Comparison of ENCODE assay signal across 11 cellular contexts in the genomic region with DNA sequence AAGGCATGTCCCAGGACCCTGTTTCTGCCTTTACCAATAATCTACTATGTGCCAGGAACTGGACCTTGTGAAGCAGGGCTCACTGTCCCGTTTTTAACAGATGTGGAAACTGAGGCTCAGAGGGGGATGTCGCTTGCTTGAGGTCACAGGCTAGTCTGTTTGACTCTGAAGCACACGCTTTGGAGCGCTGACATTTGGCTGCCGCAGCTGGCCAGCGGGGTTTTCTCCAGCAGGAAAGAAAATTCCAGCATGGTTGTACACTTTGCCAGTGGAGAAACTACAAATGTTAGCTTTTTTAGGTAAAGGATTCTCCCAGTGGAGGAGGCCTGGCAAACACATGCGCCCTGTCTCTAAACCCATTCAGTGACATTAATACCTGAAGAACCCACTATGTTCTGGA. TPM values are rescaled to one million over a fixed set of nuclear protein-coding genes. Genes with fewer than 3 reads are reported as not detected.
DNase-seq lines count a peak whose midpoint lies in the region; ATAC-seq and TF ChIP-seq lines count a peak whose summit lies in the region.
"Had no signal": no experiment of that assay in that cellular context is flagged by ENCODE, and none has a peak within 500 bp of the region (broad histone marks: within the 10 kb centered on the region; RNA-seq: fewer than 3 reads in every experiment).

No MANE protein-coding gene starts in this region.

- no peak overlapping the region for H2AFZ ChIP-seq in PC-9

- no peak for DNase-seq in ascending aorta (ENCODE audit: low spot score in 2 of 2)
- no peak for DNase-seq in right atrium auricular region (ENCODE audit: low spot score)
- DNase-seq in ovary = peak in 4 of 5 donors; percentile 46 to 64 (median 51)
- no peak for DNase-seq in transverse colon
- DNase-seq in PC-9 = no peak
- DNase-seq in NCI-H82 treated with DMSO at 0.1 percent for 48 hours (lab: John Stamatoyannopoulos, UW; ENCODE audit: unreplicated experiment) = no peak
- no peak for DNase-seq in DMS153 (lab: John Stamatoyannopoulos, UW)
- DNase-seq: DMS79 had no signal

- H3K4me3 ChIP-seq in ascending aorta (peak overlapping the region in 1 of 2 donors; percentile 20), right atrium auricular region (no peak overlapping the region), ovary (no peak overlapping the region), transverse colon (no peak overlapping the region), PC-9 (no peak overlapping the region)
- H3K4me3 ChIP-seq: BLaER1 treated with 17β-estradiol and CSF1 and Interleukin-3, amounts not matched to agents 10 nM and 100 nM had no signal

- intact Hi-C loops in ascending aorta (cut with DNase I) (no loop called here), ovary (cut with DNase I) (loop anchor here in 2 of 4 donors (10.0 kb wide), 1 partner anchor 51 kb away; a partner anchor contains a TSS), transverse colon (cut with DNase I; ENCODE audit: low total_unique reads) (no loop called here), PC-9 (cut with micrococcal nuclease; ENCODE audit: unreplicated experiment) (no loop called here)

- BruUV-seq in PC-9 (replicated peaks; lab: Mats Ljungman, UMichigan) = no TSS peak

- H3K9me3 ChIP-seq in ascending aorta (no peaks in the 10 kb centered on the region), right atrium auricular region (no peaks in the 10 kb centered on the region), ovary (no peaks in the 10 kb centered on the region), transverse colon (no peaks in the 10 kb centered on the region), PC-9 (ENCODE audit: insufficient read depth, low read depth) (no peaks in the 10 kb centered on the region)

- H3K4me1 ChIP-seq in ascending aorta (peaks cover 15 to 30% of the 10 kb centered on the region in 2 donors), right atrium auricular region (peaks cover 0 to 28% of the 10 kb centered on the region in 2 donors), ovary (ENCODE audit: insufficient read depth) (peaks cover 20% of the 10 kb centered on the region), transverse colon (peaks cover 5 to 26% (median 10%) of the 10 kb centered on the region in 4 donors), PC-9 (replicated peaks; ENCODE audit: insufficient read depth) (peaks cover 40% of the 10 kb centered on the region)

- no peak for ATAC-seq in HG03469 (IDR thresholded peaks at IDR 0.05; ENCODE audit: unreplicated experiment)

- TF ChIP-seq EP300 in ovary (IDR thresholded peaks at IDR 0.05) (no peak), transverse colon (IDR thresholded peaks at IDR 0.05; ENCODE audit: low read depth) (no peak)

- no peaks in the 10 kb centered on the region for H3K9me2 ChIP-seq in PC-9 (ENCODE audit: insufficient read depth)

- peaks cover 20% of the 10 kb centered on the region for H3F3A ChIP-seq in PC-9 (ENCODE audit: insufficient read depth, low read depth)

- H3K27me3 ChIP-seq in ascending aorta (no peaks in the 10 kb centered on the region), right atrium auricular region (no peaks in the 10 kb centered on the region), ovary (no peaks in the 10 kb centered on the region), transverse colon (no peaks in the 10 kb centered on the region), PC-9 (ENCODE audit: insufficient read depth, low read depth) (no peaks in the 10 kb centered on the region)
- H3K27me3 ChIP-seq: BLaER1 treated with 17β-estradiol and CSF1 and Interleukin-3, amounts not matched to agents 10 nM and 100 nM had no signal

- no peak overlapping the region for H3K4me2 ChIP-seq in PC-9

- H4K20me1 ChIP-seq in PC-9 (ENCODE audit: insufficient read depth) = no peaks in the 10 kb centered on the region

- H3K27ac ChIP-seq in ascending aorta (peak overlapping the region; percentile 80 to 93), right atrium auricular region (peak overlapping the region; percentile 77 to 81), ovary (peak overlapping the region; percentile 67 to 96), transverse colon (peak overlapping the region; percentile 79 to 88 (median 85)), PC-9 (no peak overlapping the region)
- H3K27ac ChIP-seq: VCaP had no signal

- H3K79me2 ChIP-seq in PC-9 (ENCODE audit: low read depth) = no peaks in the 10 kb centered on the region

- WGBS in ovary, 3 donors = 21 to 24% (median 23%) methylated on average over 7 of the region's 7 CpGs
- 70% methylated on average over 7 of the region's 7 CpGs; no CpG with 5 or more reads in 1 of the 2 donors for WGBS in transverse colon (ENCODE audit: low coverage in 1 of 2), 2 donors

- in situ Hi-C loops in transverse colon (cut with MboI; ENCODE audit: low pct_ligation_motif_present in 1 of 4, low pct_unique_long_range_greater_than_20kb in 1 of 4, low sequenced_read_pairs in 3 of 4) = no loop called here

- POLR2A ChIA-PET in PC-9 (lab: Charles Lee; ENCODE audit: unreplicated experiment) = no interaction called here

- TF ChIP-seq CTCF in ascending aorta (IDR thresholded peaks at IDR 0.05) = no peak
- no peak for TF ChIP-seq CTCF in right atrium auricular region (IDR thresholded peaks at IDR 0.05)
- TF ChIP-seq CTCF in ovary (IDR thresholded peaks at IDR 0.05) = no peak
- TF ChIP-seq CTCF in transverse colon (IDR thresholded peaks at IDR 0.05) = no peak
- no peak for TF ChIP-seq CTCF in PC-9 (conservative IDR thresholded peaks at IDR 0.05)

- TF ChIP-seq POLR2A in ovary (IDR thresholded peaks at IDR 0.05) = no peak
- no peak for TF ChIP-seq POLR2A in transverse colon (IDR thresholded peaks at IDR 0.05)

- peaks cover 0 to 11% of the 10 kb centered on the region in 2 donors for H3K36me3 ChIP-seq in ascending aorta
- H3K36me3 ChIP-seq in right atrium auricular region = peaks cover 5% of the 10 kb centered on the region
- no peaks in the 10 kb centered on the region for H3K36me3 ChIP-seq in ovary
- H3K36me3 ChIP-seq in transverse colon = no peaks in the 10 kb centered on the region
- 0 out of 2 replicates have a peak, but pooled peaks cover 5% of the 10 kb centered on the region for H3K36me3 ChIP-seq in PC-9 (ENCODE audit: low read depth)

- CTCF ChIA-PET in PC-9 (lab: Charles Lee) = interaction anchor here (0.5 kb wide), 1 partner anchor 294 kb away, joined by 4 read pairs; no protein-coding TSS in a partner anchor

RNA-seq across cellular contexts. Expression of a gene that starts 50.5 kb away (rescaled TPM):
- total RNA-seq in ascending aorta (60.8 TPM), right atrium auricular region (10 to 100 TPM in 1 of 2 donors, 1 to 10 TPM in 1; 7.2 to 13.9 TPM), ovary (10 to 100 TPM; 13.0 to 71.8 (median 61.1) TPM), transverse colon (10 to 100 TPM; 10.2 to 26.6 (median 14.6) TPM), PC-9 (2021) (26.1 and 29.3 TPM in 2 replicates)
- polyA plus RNA-seq in ovary = 10 to 100 TPM; 16.6 to 49.9 TPM

Comparison
In these comparisons a context has a peak if more than half of its experiments do, and no peak if none do; other contexts are left out.
1. DNase-seq: peak in ovary (4 of 5); none in ascending aorta (0 of 2), right atrium auricular region (single experiment), transverse colon (single experiment), PC-9 (0 of 2), NCI-H82 treated with DMSO at 0.1 percent for 48 hours (single experiment) and DMS153 (single experiment).